30 cellular contexts compared by ENCODE assay signal in the genomic region with DNA sequence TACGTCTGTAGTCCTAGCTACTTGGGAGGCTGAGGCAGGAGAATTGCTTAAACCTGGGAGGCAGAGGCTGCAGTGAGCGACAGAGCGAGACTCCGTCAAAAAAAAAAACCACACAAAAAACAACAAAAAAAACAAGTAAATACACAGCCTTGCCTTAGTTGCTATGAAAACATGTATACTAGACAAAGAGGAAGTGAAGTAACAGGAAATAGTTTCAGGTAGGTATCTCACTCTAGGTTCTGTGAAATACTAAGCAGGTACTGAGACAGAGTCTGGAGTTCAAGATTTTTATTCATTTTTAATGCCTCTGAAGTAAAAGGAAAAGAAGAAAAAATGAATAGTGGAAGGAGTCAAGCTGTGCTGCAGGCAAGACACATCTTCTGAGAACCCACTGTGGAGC.
"Had no signal": no experiment of that assay in that cellular context is flagged by ENCODE, and none has a peak within 500 bp of the region (broad histone marks: within the 10 kb centered on the region; RNA-seq: fewer than 3 reads in every experiment).

No MANE protein-coding gene starts in this region.

- H3K4me1 ChIP-seq: adrenal gland, gastroesophageal sphincter, pancreas, prostate gland, sigmoid colon, vagina had no signal

- H3K4me3 ChIP-seq: adrenal gland, coronary artery, gastroesophageal sphincter, pancreas, prostate gland, sigmoid colon, vagina had no signal

- DNase-seq: activated CD4-positive, alpha-beta memory T cell treated with anti-CD3 and anti-CD28 coated beads for 36 hours; activated CD4-positive, alpha-beta T cell treated with anti-CD3 and anti-CD28 coated beads, Interleukin-2, amount 10 ng/mL, durations not matched to agents 24 days and 14 days; activated CD8-positive, alpha-beta memory T cell treated with anti-CD3 and anti-CD28 coated beads, Interleukin-2, amount 50 U/mL, for 4 hours; activated effector memory CD4-positive, alpha-beta T cell treated with anti-CD3 and anti-CD28 coated beads, Interleukin-2, amount 50 U/mL, for 16 hours; activated naive CD4-positive, alpha-beta T cell treated with anti-CD3 and anti-CD28 coated beads for 36 hours; activated naive CD8-positive, alpha-beta T cell treated with anti-CD3 and anti-CD28 coated beads for 36 hours; activated T-cell treated with anti-CD3 and anti-CD28 coated beads, Interleukin-2, amount 50 U/mL, for 1 hour; adrenal gland; brain microvascular endothelial cell; effector memory CD8-positive, alpha-beta T cell; hippocampal formation; left cardiac atrium; mammary epithelial cell; naive B cell; nephron progenitor cell; pancreas; retina; sigmoid colon; small intestine; stimulated activated CD4-positive, alpha-beta T cell treated with anti-CD3 and anti-CD28 coated beads, Interleukin-4, amount 100 ng/mL, for 24 hours; stimulated activated naive CD8-positive, alpha-beta T cell treated with anti-CD3 and anti-CD28 coated beads, Interleukin-15, amount 100 ng/mL, for 72 hours; substantia nigra; T1000; WERI-Rb-1 had no signal

- H3K9me3 ChIP-seq: adrenal gland, gastroesophageal sphincter, pancreas, prostate gland, sigmoid colon, vagina had no signal

- ATAC-seq: activated CD4-positive, CD25-positive, alpha-beta regulatory T cell treated with anti-CD3 and anti-CD28 coated beads, Interleukin-2, amount 50 U/mL, for 24 hours; effector memory CD8-positive, alpha-beta T cell; gastroesophageal sphincter; left cardiac atrium; pancreas; stimulated activated effector memory CD8-positive, alpha-beta T cell treated with anti-CD3 and anti-CD28 coated beads, Interleukin-12 subunit alpha, Interleukin-12 subunit beta, amount 100 ng/mL, for 72 hours; stimulated activated naive CD8-positive, alpha-beta T cell treated with anti-CD3 and anti-CD28 coated beads, Interleukin-15, amount 100 ng/mL, for 72 hours had no signal

- H3K36me3 ChIP-seq: adrenal gland, brain microvascular endothelial cell, gastroesophageal sphincter, pancreas, prostate gland, sigmoid colon, vagina, WERI-Rb-1 had no signal

- H3K27me3 ChIP-seq: adrenal gland, brain microvascular endothelial cell, gastroesophageal sphincter, pancreas, sigmoid colon, vagina had no signal

- H3K27ac ChIP-seq: adrenal gland, brain microvascular endothelial cell, coronary artery, gastroesophageal sphincter, pancreas, prostate gland, sigmoid colon, vagina, WERI-Rb-1 had no signal
